ENCODE assay signal across 10 cellular contexts in genomic region chr3:63791974-63792373, GRCh38. TPM values are rescaled to one million over a fixed set of nuclear protein-coding genes. Genes with fewer than 3 reads are reported as not detected.
A peak's percentile ranks its signal among the peaks of the same experiment; 100 is the strongest.
DNase-seq lines count a peak whose midpoint lies in the region; ATAC-seq and TF ChIP-seq lines count a peak whose summit lies in the region.
"Had no signal": no experiment of that assay in that cellular context is flagged by ENCODE, and none has a peak within 500 bp of the region (broad histone marks: within the 10 kb centered on the region; RNA-seq: fewer than 3 reads in every experiment).

No MANE protein-coding gene starts in this region.

- H3K27me3 ChIP-seq in neural progenitor cell: no peaks in the 10 kb centered on the region
- H3K27me3 ChIP-seq in CD4-positive, alpha-beta memory T cell (ENCODE audit: insufficient read depth, low read length): no peaks in the 10 kb centered on the region

- no peaks in the 10 kb centered on the region for H3K4me1 ChIP-seq in neural progenitor cell
- no peaks in the 10 kb centered on the region for H3K4me1 ChIP-seq in CD4-positive, alpha-beta memory T cell (ENCODE audit: insufficient read depth, low read length)

- CTCF ChIA-PET in CD4-positive, alpha-beta memory T cell (lab: Charles Lee; ENCODE audit: partially characterized antibody): no interaction called here

- no peak overlapping the region for H3K4me3 Mint-ChIP-seq in neural progenitor cell
- H3K4me3 Mint-ChIP-seq in CD4-positive, alpha-beta memory T cell: no peak overlapping the region
- no peak overlapping the region for H3K4me3 Mint-ChIP-seq in stimulated activated naive B cell treated with anti-CD40 and anti-IgM and Interleukin-4, amounts not matched to agents 10 μg/mL and 1 μg/mL and 100 μg/mL, for 72 hours
- H3K4me3 Mint-ChIP-seq: activated B cell treated with CpG ODN at 0.5 μM for 24 hours had no signal

- H3K36me3 ChIP-seq in neural progenitor cell: no peaks in the 10 kb centered on the region
- no peaks in the 10 kb centered on the region for H3K36me3 ChIP-seq in CD4-positive, alpha-beta memory T cell (ENCODE audit: insufficient read depth, low read length)

- H3K9me3 Mint-ChIP-seq in neural progenitor cell: no peaks in the 10 kb centered on the region
- peaks cover 0 to 4% (median 0%) of the 10 kb centered on the region in 8 donors for H3K9me3 Mint-ChIP-seq in CD4-positive, alpha-beta memory T cell
- no peaks in the 10 kb centered on the region for H3K9me3 Mint-ChIP-seq in stimulated activated naive B cell treated with anti-CD40 and anti-IgM and Interleukin-4, amounts not matched to agents 10 μg/mL and 1 μg/mL and 100 μg/mL, for 72 hours
- H3K9me3 Mint-ChIP-seq: activated B cell treated with CpG ODN at 0.5 μM for 24 hours had no signal

- intact Hi-C loops in CD4-positive, alpha-beta memory T cell (cut with micrococcal nuclease): no loop called here

- H4K20me1 ChIP-seq in neural progenitor cell (ENCODE audit: low read depth): no peaks in the 10 kb centered on the region

- no peak overlapping the region for H3K4me3 ChIP-seq in cardiac fibroblast (replicated peaks in 1 of 2; ENCODE audit: low read depth in 2 of 2, low read length in 2 of 2)
- H3K4me3 ChIP-seq in neural progenitor cell: no peak overlapping the region
- H3K4me3 ChIP-seq in CD4-positive, alpha-beta memory T cell (ENCODE audit: low read length in 2 of 2): no peak overlapping the region

- POLR2A ChIA-PET in CD4-positive, alpha-beta memory T cell (lab: Charles Lee; ENCODE audit: partially characterized antibody): no interaction called here

- no peaks in the 10 kb centered on the region for H3K9me3 ChIP-seq in neural progenitor cell (ENCODE audit: low read depth)
- no peaks in the 10 kb centered on the region for H3K9me3 ChIP-seq in CD4-positive, alpha-beta memory T cell (ENCODE audit: control insufficient read depth in 1 of 2, low read length in 2 of 2)

- H2AFZ ChIP-seq in neural progenitor cell (replicated peaks): no peak overlapping the region

- peak; percentile 44 for DNase-seq in EL
- peak; percentile 45 for DNase-seq in MV-4-11 (lab: John Stamatoyannopoulos, UW)
- DNase-seq in cardiac fibroblast (ENCODE audit: low read depth in 2 of 2): peak; percentile 72 to 76
- DNase-seq in neural progenitor cell (ENCODE audit: low spot score): peak; percentile 35
- no peak for DNase-seq in CD4-positive, alpha-beta memory T cell
- DNase-seq in NK-92 (lab: John Stamatoyannopoulos, UW; ENCODE audit: unreplicated experiment): no peak
- DNase-seq in stimulated activated naive B cell treated with anti-CD40 and anti-IgM and Interleukin-4, amounts not matched to agents 10 μg/mL and 1 μg/mL and 100 μg/mL, for 72 hours: no peak
- DNase-seq: activated B cell treated with CpG ODN at 0.5 μM for 24 hours had no signal

- H3K27me3 Mint-ChIP-seq in neural progenitor cell (ENCODE audit: insufficient read depth, low read depth): no peaks in the 10 kb centered on the region
- H3K27me3 Mint-ChIP-seq in CD4-positive, alpha-beta memory T cell: peaks cover 3 to 5% of the 10 kb centered on the region in 2 donors
- peaks cover 6 to 12% of the 10 kb centered on the region in 2 donors for H3K27me3 Mint-ChIP-seq in stimulated activated naive B cell treated with anti-CD40 and anti-IgM and Interleukin-4, amounts not matched to agents 10 μg/mL and 1 μg/mL and 100 μg/mL, for 72 hours

- H3K27ac Mint-ChIP-seq in neural progenitor cell: no peak overlapping the region
- H3K27ac Mint-ChIP-seq in CD4-positive, alpha-beta memory T cell: no peak overlapping the region
- H3K27ac Mint-ChIP-seq in stimulated activated naive B cell treated with anti-CD40 and anti-IgM and Interleukin-4, amounts not matched to agents 10 μg/mL and 1 μg/mL and 100 μg/mL, for 72 hours: no peak overlapping the region
- H3K27ac Mint-ChIP-seq: activated B cell treated with CpG ODN at 0.5 μM for 24 hours had no signal

- H3K9ac ChIP-seq in neural progenitor cell: no peak overlapping the region

- TF ChIP-seq CTCF in cardiac fibroblast (IDR thresholded peaks at IDR 0.05; ENCODE audit: low read depth, low read length) (peak; percentile 19), neural progenitor cell (IDR thresholded peaks at IDR 0.05) (peak; percentile 54)

- H3K4me1 Mint-ChIP-seq in neural progenitor cell: peaks cover 5% of the 10 kb centered on the region
- no peaks in the 10 kb centered on the region for H3K4me1 Mint-ChIP-seq in CD4-positive, alpha-beta memory T cell
- no peaks in the 10 kb centered on the region for H3K4me1 Mint-ChIP-seq in stimulated activated naive B cell treated with anti-CD40 and anti-IgM and Interleukin-4, amounts not matched to agents 10 μg/mL and 1 μg/mL and 100 μg/mL, for 72 hours
- H3K4me1 Mint-ChIP-seq: activated B cell treated with CpG ODN at 0.5 μM for 24 hours had no signal

- no peak overlapping the region for H3K4me2 ChIP-seq in neural progenitor cell

- no peak for ATAC-seq in GM21447 (IDR thresholded peaks at IDR 0.05; ENCODE audit: unreplicated experiment)
- no peak for ATAC-seq in stimulated activated naive B cell treated with anti-CD40 and anti-IgM and Interleukin-4, amounts not matched to agents 10 μg/mL and 1 μg/mL and 100 μg/mL, for 72 hours (replicated peaks)

- H3F3A ChIP-seq in neural progenitor cell (ENCODE audit: low read depth): no peaks in the 10 kb centered on the region

- no peak overlapping the region for H3K27ac ChIP-seq in neural progenitor cell
- H3K27ac ChIP-seq in CD4-positive, alpha-beta memory T cell (ENCODE audit: low read depth, low read length): no peak overlapping the region

- no peaks in the 10 kb centered on the region for H3K79me2 ChIP-seq in neural progenitor cell (ENCODE audit: low read depth)

- no peaks in the 10 kb centered on the region for H3K36me3 Mint-ChIP-seq in neural progenitor cell
- H3K36me3 Mint-ChIP-seq in CD4-positive, alpha-beta memory T cell: no peaks in the 10 kb centered on the region
- no peaks in the 10 kb centered on the region for H3K36me3 Mint-ChIP-seq in stimulated activated naive B cell treated with anti-CD40 and anti-IgM and Interleukin-4, amounts not matched to agents 10 μg/mL and 1 μg/mL and 100 μg/mL, for 72 hours

RNA-seq across cellular contexts. Expression of gene C3orf49, which starts 27.1 kb away (rescaled TPM):
- total RNA-seq in neural progenitor cell (ENCODE audit: low replicate concordance): not detected in 2 replicates
- total RNA-seq in CD4-positive, alpha-beta memory T cell: not detected
- not detected for polyA plus RNA-seq in CD4-positive, alpha-beta memory T cell
- total RNA-seq: activated B cell treated with CpG ODN at 0.5 μM for 24 hours, dermis microvascular lymphatic vessel endothelial cell had no signal

Comparison
In these comparisons a context has a peak if more than half of its experiments do, and no peak if none do; other contexts are left out.
1. DNase-seq: peak in EL (single experiment), MV-4-11 (single experiment), cardiac fibroblast (2 of 2) and neural progenitor cell (single experiment); none in CD4-positive, alpha-beta memory T cell (0 of 5), NK-92 (single experiment) and stimulated activated naive B cell treated with anti-CD40 and anti-IgM and Interleukin-4, amounts not matched to agents 10 μg/mL and 1 μg/mL and 100 μg/mL, for 72 hours (single experiment).